7 cellular contexts compared by ENCODE assay signal in the genomic region with DNA sequence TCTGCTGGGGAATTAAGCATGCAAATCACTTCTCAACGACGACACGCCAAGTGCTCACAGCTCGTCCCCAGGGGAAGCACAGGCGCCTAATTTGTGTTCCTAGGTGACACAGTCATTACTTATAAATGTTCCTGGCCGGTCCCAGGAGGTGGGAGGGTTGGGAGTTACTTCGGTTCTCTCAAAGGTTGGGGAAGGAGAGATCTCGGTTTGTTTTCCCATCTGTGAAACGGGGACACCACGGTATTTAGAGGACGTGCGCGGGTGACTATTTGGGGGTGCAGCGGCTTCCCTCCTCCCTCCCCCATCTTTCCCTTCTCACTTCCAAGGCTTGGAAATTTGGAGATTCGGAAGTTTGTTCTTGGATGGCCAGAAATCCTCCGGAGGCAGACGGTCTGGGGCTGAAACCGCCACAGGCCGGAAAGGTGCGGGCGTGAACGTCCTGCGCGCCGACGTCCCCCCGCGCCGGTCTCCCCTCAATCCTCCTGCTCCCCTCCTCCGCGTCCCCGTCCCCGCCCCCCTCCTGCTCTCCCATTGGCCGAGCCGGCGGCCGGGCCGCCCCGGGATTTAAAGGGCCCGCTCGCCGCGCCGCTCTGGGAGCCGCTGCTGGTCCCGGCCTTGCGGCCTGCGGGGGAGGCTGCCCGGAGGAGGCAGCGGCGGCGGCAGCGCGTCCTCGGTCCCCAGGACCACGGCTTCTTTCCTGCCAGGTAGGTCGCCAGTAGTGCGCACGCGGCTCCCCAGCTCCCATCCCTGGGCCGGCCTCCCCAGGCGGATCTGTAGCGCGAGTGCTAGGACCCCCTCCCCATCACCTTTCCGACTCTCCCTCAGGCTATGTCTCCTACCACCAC.
DNase-seq lines count a peak whose midpoint lies in the region; ATAC-seq and TF ChIP-seq lines count a peak whose summit lies in the region.

A gene (plus strand): TSS at position 593 of the 845 bp plus-strand sequence. CDS start 829 bp downstream, outside the sequence.

- DNase-seq in GM13976 (ENCODE audit: low spot score) (peak; percentile 92), NCI-H2171 treated with DMSO at 0.1 percent for 48 hours (lab: John Stamatoyannopoulos, UW) (peak; percentile 38), kidney tubule cell (ENCODE audit: low spot score) (peak; percentile 64)
- peak; percentile 42 to 50 for DNase-seq in central memory CD8-positive, alpha-beta T cell (ENCODE audit: low spot score in 2 of 2)
- DNase-seq in stimulated activated CD4-positive, alpha-beta T cell treated with anti-CD3 and anti-CD28 coated beads, Interleukin-1b, Interleukin-23, amount 100 ng/mL, for 24 hours (ENCODE audit: low read depth in 4 of 4, low spot score in 1 of 4) = peak; percentile 50 to 72 (median 64)

- in situ Hi-C loops in GM13976 (cut with MboI; ENCODE audit: low sequenced_read_pairs, unreplicated experiment) = no loop called here

- peak within 1 kb of the TSS; percentile 90 for H3K27ac Mint-ChIP-seq in central memory CD8-positive, alpha-beta T cell (ENCODE audit: low read depth)

- peak; percentile 87 for ATAC-seq in HG02798 (IDR thresholded peaks at IDR 0.05; ENCODE audit: poor library complexity, unreplicated experiment)
- peak; percentile 92 to 95 for ATAC-seq in activated CD4-positive, CD25-positive, alpha-beta regulatory T cell treated with anti-CD3 and anti-CD28 coated beads, Interleukin-2, amount 50 U/mL, for 24 hours
- peak; percentile 86 for ATAC-seq in central memory CD8-positive, alpha-beta T cell (replicated peaks; ENCODE audit: extremely low read depth, poor library complexity, severe bottlenecking)

- no peaks in the 10 kb centered on the region for H3K27me3 Mint-ChIP-seq in central memory CD8-positive, alpha-beta T cell

- H3K4me1 Mint-ChIP-seq in central memory CD8-positive, alpha-beta T cell = peaks cover 22% of the 10 kb centered on the region

- H3K9me3 Mint-ChIP-seq in central memory CD8-positive, alpha-beta T cell = no peaks in the 10 kb centered on the region

- H3K36me3 Mint-ChIP-seq in central memory CD8-positive, alpha-beta T cell (ENCODE audit: insufficient read depth) = peaks cover 17% of the 10 kb centered on the region

- no peak for TF ChIP-seq CTCF in GM13976 (IDR thresholded peaks at IDR 0.05; ENCODE audit: borderline replicate concordance, control extremely low read depth, extremely low read depth, insufficient read depth, missing control alignments)

- H3K4me3 Mint-ChIP-seq in central memory CD8-positive, alpha-beta T cell = peak within 1 kb of the TSS; percentile 94

Comparison
In these comparisons a context has a peak if more than half of its experiments do, and no peak if none do; other contexts are left out.
1. Peak in every context shown above with its lines: DNase-seq and ATAC-seq.
2. DNase-seq: peak in every context shown above with its lines; median percentile 92 in GM13976; 64 in kidney tubule cell; 64 in stimulated activated CD4-positive, alpha-beta T cell treated with anti-CD3 and anti-CD28 coated beads, Interleukin-1b, Interleukin-23, amount 100 ng/mL, for 24 hours; 46 in central memory CD8-positive, alpha-beta T cell; 38 in NCI-H2171 treated with DMSO at 0.1 percent for 48 hours.